Comparison of ENCODE assay signal across 13 cellular contexts in the genomic region with DNA sequence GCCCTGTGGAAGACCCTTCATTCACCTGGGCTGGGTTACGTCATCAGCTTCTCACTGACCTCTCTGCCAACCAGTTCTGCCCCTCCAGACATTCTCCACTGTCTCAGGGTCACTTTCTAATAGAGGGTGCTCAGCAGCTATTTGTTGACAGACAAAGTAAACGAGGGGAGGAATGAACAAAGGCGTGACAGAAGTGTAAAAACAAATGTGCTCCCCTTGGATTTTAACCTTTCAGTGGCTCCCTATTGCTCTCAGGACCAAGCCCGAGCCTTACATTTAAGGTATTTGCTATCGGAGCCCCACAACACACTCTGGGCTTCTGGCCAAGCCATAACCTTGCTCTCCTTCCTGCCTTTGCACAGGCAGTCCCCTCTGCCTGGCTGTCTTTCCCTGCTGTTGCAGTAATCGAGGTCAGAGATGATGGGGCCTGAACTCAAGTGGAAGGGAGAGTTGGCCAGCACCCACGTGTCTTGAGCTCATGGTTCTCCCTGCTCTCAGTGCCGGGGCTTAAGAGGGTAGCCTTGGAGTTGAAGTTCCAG. TPM values are rescaled to one million over a fixed set of nuclear protein-coding genes. Genes with fewer than 3 reads are reported as not detected.
DNase-seq lines count a peak whose midpoint lies in the region; ATAC-seq and TF ChIP-seq lines count a peak whose summit lies in the region.
"Had no signal": no experiment of that assay in that cellular context is flagged by ENCODE, and none has a peak within 500 bp of the region (broad histone marks: within the 10 kb centered on the region; RNA-seq: fewer than 3 reads in every experiment).

No MANE protein-coding gene starts in this region.

- peak; percentile 43 to 58 (median 51) for DNase-seq in CD4-positive, alpha-beta memory T cell
- DNase-seq in IMR-90 (peak; percentile 45), right lobe of liver (peak in 1 of 3 donors; percentile 44)
- no peak for DNase-seq in activated T-cell treated with anti-CD3 and anti-CD28 coated beads, Interleukin-2, amount 50 U/mL, for 72 hours
- DNase-seq: activated CD8-positive, alpha-beta T cell treated with anti-CD3 and anti-CD28 coated beads, Interleukin-2, amount 10 ng/mL, durations not matched to agents 7 days and 5 days; COR-L47; foreskin keratinocyte; mesendoderm had no signal

- no peak overlapping the region for H4K8ac ChIP-seq in IMR-90 (ENCODE audit: low read depth in 2 of 2, low read length in 2 of 2)

- dilution Hi-C loops in IMR-90 (cut with HindIII; ENCODE audit: low sequenced_read_pairs, unreplicated experiment), result no loop called here

- no peak overlapping the region for H3K4me2 ChIP-seq in IMR-90 (ENCODE audit: low read depth, low read length)

- no peak overlapping the region for H3K56ac ChIP-seq in IMR-90 (ENCODE audit: extremely low read depth, insufficient read depth, low read length)

- TF ChIP-seq CTCF in IMR-90 (conservative IDR thresholded peaks at IDR 0.05; ENCODE audit: low read depth, low read length), result no peak
- no peak for TF ChIP-seq CTCF in right lobe of liver (IDR thresholded peaks at IDR 0.05)

- H3K9ac ChIP-seq in IMR-90 (ENCODE audit: low read depth, low read length), result no peak overlapping the region

- H4K91ac ChIP-seq in IMR-90 (ENCODE audit: insufficient read depth, low read depth, low read length), result no peak overlapping the region

- no peak overlapping the region for H2BK120ac ChIP-seq in IMR-90 (ENCODE audit: low read depth, low read length)

- WGBS in IMR-90 (ENCODE audit: extremely low coverage in 2 of 2, insufficient read length in 1 of 2), 2 experiments, result 33% methylated on average over 2 of the region's 8 CpGs; no CpG with 5 or more reads in 1 of the 2 experiments
- 45% methylated on average over 7 of the region's 8 CpGs for WGBS in right lobe of liver (ENCODE audit: insufficient coverage, low coverage, low lambda C conversion rate, missing lambda C conversion rate)

- no peak overlapping the region for H3K14ac ChIP-seq in IMR-90 (replicated peaks; ENCODE audit: low read depth, low read length)

- no peak overlapping the region for H3K18ac ChIP-seq in IMR-90 (ENCODE audit: low read depth, low read length)

- H3K27ac Mint-ChIP-seq in CD4-positive, alpha-beta memory T cell, result peak overlapping the region in 6 of 7 donors; percentile 26 to 75 (median 58)
- H3K27ac Mint-ChIP-seq in activated T-helper 17 cell treated with anti-CD3 and anti-CD28 coated beads, Interleukin-2, amount 50 U/mL, for 72 hours, result peak overlapping the region; percentile 83
- no peak overlapping the region for H3K27ac Mint-ChIP-seq in activated T-cell treated with anti-CD3 and anti-CD28 coated beads, Interleukin-2, amount 50 U/mL, for 72 hours
- H3K27ac Mint-ChIP-seq: activated CD8-positive, alpha-beta T cell treated with anti-CD3 and anti-CD28 coated beads, Interleukin-2, amount 10 ng/mL, durations not matched to agents 7 days and 5 days had no signal

- 0 out of 4 replicates have a peak, but pooled peaks cover 0 to 3% of the 10 kb centered on the region in 2 experiments for H3K79me1 ChIP-seq in IMR-90 (ENCODE audit: low read depth in 1 of 2, low read length in 2 of 2)

- no TSS peak for BruUV-seq in IMR-90 (replicated peaks; lab: Mats Ljungman, UMichigan)

- H3K27me3 Mint-ChIP-seq in CD4-positive, alpha-beta memory T cell, result no peaks in the 10 kb centered on the region
- no peaks in the 10 kb centered on the region for H3K27me3 Mint-ChIP-seq in activated T-helper 17 cell treated with anti-CD3 and anti-CD28 coated beads, Interleukin-2, amount 50 U/mL, for 72 hours
- H3K27me3 Mint-ChIP-seq in activated T-cell treated with anti-CD3 and anti-CD28 coated beads, Interleukin-2, amount 50 U/mL, for 72 hours (ENCODE audit: low read depth), result no peaks in the 10 kb centered on the region

- peaks cover 25 to 52% (median 40%) of the 10 kb centered on the region in 4 donors for H3K4me1 Mint-ChIP-seq in CD4-positive, alpha-beta memory T cell
- peaks cover 18% of the 10 kb centered on the region for H3K4me1 Mint-ChIP-seq in activated T-helper 17 cell treated with anti-CD3 and anti-CD28 coated beads, Interleukin-2, amount 50 U/mL, for 72 hours
- peaks cover 42% of the 10 kb centered on the region for H3K4me1 Mint-ChIP-seq in activated T-cell treated with anti-CD3 and anti-CD28 coated beads, Interleukin-2, amount 50 U/mL, for 72 hours (ENCODE audit: low read depth)

- H3K36me3 Mint-ChIP-seq in CD4-positive, alpha-beta memory T cell, result no peaks in the 10 kb centered on the region
- H3K36me3 Mint-ChIP-seq in activated T-helper 17 cell treated with anti-CD3 and anti-CD28 coated beads, Interleukin-2, amount 50 U/mL, for 72 hours (ENCODE audit: low read depth), result no peaks in the 10 kb centered on the region
- H3K36me3 Mint-ChIP-seq in activated T-cell treated with anti-CD3 and anti-CD28 coated beads, Interleukin-2, amount 50 U/mL, for 72 hours (ENCODE audit: insufficient read depth in 2 of 2), result no peaks in the 10 kb centered on the region

- no peaks in the 10 kb centered on the region for H4K20me1 ChIP-seq in IMR-90 (ENCODE audit: insufficient read depth, low read length)

- peak overlapping the region; percentile 15 for H2AK9ac ChIP-seq in IMR-90 (replicated peaks; ENCODE audit: low read depth, low read length, poor library complexity)

- CTCF ChIA-PET in CD4-positive, alpha-beta memory T cell (lab: Charles Lee; ENCODE audit: partially characterized antibody), result interaction anchor here (0.8 to 2.5 kb wide), 8 partner anchors 8 to 131 kb away, joined by 3 to 11 read pairs (median 3); a partner anchor contains a TSS
- CTCF ChIA-PET in IMR-90 (lab: Yijun Ruan, JAX), result no interaction called here

- H2AK5ac ChIP-seq in IMR-90 (ENCODE audit: low read depth, low read length), result no peak overlapping the region

- no peak overlapping the region; the same call in 1 of the 2 replicates for H3K4ac ChIP-seq in IMR-90 (ENCODE audit: low read depth, low read length)

- no peak overlapping the region for H3K27ac ChIP-seq in CD4-positive, alpha-beta memory T cell (ENCODE audit: low read depth, low read length)
- H3K27ac ChIP-seq in IMR-90 (ENCODE audit: insufficient read depth, low read length), result no peak overlapping the region
- H3K27ac ChIP-seq in right lobe of liver, result no peak overlapping the region
- H3K27ac ChIP-seq: breast epithelium, foreskin keratinocyte had no signal

- H4K5ac ChIP-seq in IMR-90 (ENCODE audit: low read depth, low read length), result no peak overlapping the region

- peak overlapping the region in 6 of 8 donors; percentile 8 to 72 (median 42) for H3K4me3 Mint-ChIP-seq in CD4-positive, alpha-beta memory T cell
- H3K4me3 Mint-ChIP-seq in activated T-helper 17 cell treated with anti-CD3 and anti-CD28 coated beads, Interleukin-2, amount 50 U/mL, for 72 hours, result no peak overlapping the region
- no peak overlapping the region for H3K4me3 Mint-ChIP-seq in activated T-cell treated with anti-CD3 and anti-CD28 coated beads, Interleukin-2, amount 50 U/mL, for 72 hours
- H3K4me3 Mint-ChIP-seq: activated CD8-positive, alpha-beta T cell treated with anti-CD3 and anti-CD28 coated beads, Interleukin-2, amount 10 ng/mL, durations not matched to agents 7 days and 5 days had no signal

- peak overlapping the region; percentile 41 for H2AFZ ChIP-seq in IMR-90 (replicated peaks; ENCODE audit: low read length, poor library complexity)

- peaks cover 44% of the 10 kb centered on the region for H3K4me1 ChIP-seq in CD4-positive, alpha-beta memory T cell (ENCODE audit: insufficient read depth, low read length)
- H3K4me1 ChIP-seq in IMR-90 (ENCODE audit: control insufficient read depth, insufficient read depth, low read length) (peaks cover 8% of the 10 kb centered on the region), right lobe of liver (peaks cover 0 to 5% (median 0%) of the 10 kb centered on the region in 4 donors)
- H3K4me1 ChIP-seq: breast epithelium, foreskin keratinocyte had no signal

- TF ChIP-seq POLR2A in IMR-90 (IDR thresholded peaks at IDR 0.05; ENCODE audit: low read depth, low read length) (no peak), right lobe of liver (IDR thresholded peaks at IDR 0.05) (no peak)

- peak; percentile 55 for ATAC-seq in IMR-90 (ENCODE audit: low read depth)
- ATAC-seq in activated T-helper 17 cell treated with anti-CD3 and anti-CD28 coated beads, Interleukin-2, amount 50 U/mL, for 72 hours (replicated peaks), result no peak
- peak; percentile 46 to 66 (median 59) for ATAC-seq in right lobe of liver
- ATAC-seq in HG02763 (IDR thresholded peaks at IDR 0.05; ENCODE audit: unreplicated experiment), result no peak
- no peak for ATAC-seq in activated T-cell treated with anti-CD3 and anti-CD28 coated beads, Interleukin-2, amount 50 U/mL, for 72 hours (replicated peaks in 1 of 2)
- ATAC-seq in GM19455 (IDR thresholded peaks at IDR 0.05; ENCODE audit: unreplicated experiment), result no peak
- no peak for ATAC-seq in GM21576 (IDR thresholded peaks at IDR 0.05; ENCODE audit: unreplicated experiment)
- ATAC-seq: activated CD8-positive, alpha-beta T cell treated with anti-CD3 and anti-CD28 coated beads, Interleukin-2, amount 10 ng/mL, durations not matched to agents 7 days and 5 days; foreskin keratinocyte had no signal

- H3K9me3 ChIP-seq in CD4-positive, alpha-beta memory T cell (ENCODE audit: control insufficient read depth in 1 of 2, low read length in 2 of 2), result no peaks in the 10 kb centered on the region
- H3K9me3 ChIP-seq in IMR-90 (ENCODE audit: control insufficient read depth, insufficient read depth, low read length), result no peaks in the 10 kb centered on the region
- no peaks in the 10 kb centered on the region for H3K9me3 ChIP-seq in right lobe of liver
- H3K9me3 ChIP-seq: breast epithelium had no signal

- no peak overlapping the region for H2BK5ac ChIP-seq in IMR-90 (ENCODE audit: low read depth, low read length, poor library complexity, severe bottlenecking)

- H3K4me3 ChIP-seq in CD4-positive, alpha-beta memory T cell (ENCODE audit: low read length in 2 of 2), result no peak overlapping the region
- H3K4me3 ChIP-seq in IMR-90 (ENCODE audit: insufficient read depth, low read depth, low read length) (no peak overlapping the region), right lobe of liver (no peak overlapping the region)
- H3K4me3 ChIP-seq: breast epithelium had no signal

- no peaks in the 10 kb centered on the region for H3K27me3 ChIP-seq in CD4-positive, alpha-beta memory T cell (ENCODE audit: insufficient read depth, low read length)
- H3K27me3 ChIP-seq in IMR-90 (ENCODE audit: control insufficient read depth, insufficient read depth, low read length), result no peaks in the 10 kb centered on the region
- H3K27me3 ChIP-seq in right lobe of liver, result no peaks in the 10 kb centered on the region
- H3K27me3 ChIP-seq: breast epithelium, foreskin keratinocyte had no signal

- no peaks in the 10 kb centered on the region; the same call in none of the 2 replicates for H3K9me1 ChIP-seq in IMR-90 (ENCODE audit: insufficient read depth, low read length)

- intact Hi-C loops in CD4-positive, alpha-beta memory T cell (cut with micrococcal nuclease), result no loop called here
- intact Hi-C loops in IMR-90 (cut with micrococcal nuclease), result no loop called here
- intact Hi-C loops in right lobe of liver (cut with DNase I), result no loop called here

- H2BK20ac ChIP-seq in IMR-90 (ENCODE audit: low read depth, low read length), result no peak overlapping the region

- no peaks in the 10 kb centered on the region for H3K36me3 ChIP-seq in CD4-positive, alpha-beta memory T cell (ENCODE audit: insufficient read depth, low read length)
- H3K36me3 ChIP-seq in IMR-90 (ENCODE audit: control insufficient read depth, insufficient read depth, low read length) (no peaks in the 10 kb centered on the region), right lobe of liver (no peaks in the 10 kb centered on the region)
- H3K36me3 ChIP-seq: breast epithelium had no signal

- peaks cover 0 to 1% (median 0%) of the 10 kb centered on the region in 8 donors for H3K9me3 Mint-ChIP-seq in CD4-positive, alpha-beta memory T cell
- H3K9me3 Mint-ChIP-seq in activated T-helper 17 cell treated with anti-CD3 and anti-CD28 coated beads, Interleukin-2, amount 50 U/mL, for 72 hours, result no peaks in the 10 kb centered on the region
- H3K9me3 Mint-ChIP-seq in activated T-cell treated with anti-CD3 and anti-CD28 coated beads, Interleukin-2, amount 50 U/mL, for 72 hours, result no peaks in the 10 kb centered on the region

- no peak for TF ChIP-seq RAD21 in IMR-90 (IDR thresholded peaks at IDR 0.05; ENCODE audit: low read length)

- H2BK15ac ChIP-seq in IMR-90 (ENCODE audit: low read depth, low read length), result no peak overlapping the region

- in situ Hi-C loops in IMR-90 (cut with MboI; ENCODE audit: low sequenced_read_pairs), result no loop called here

- no peak overlapping the region for H3K23ac ChIP-seq in IMR-90 (ENCODE audit: low read depth, low read length)

- POLR2A ChIA-PET in CD4-positive, alpha-beta memory T cell (lab: Charles Lee; ENCODE audit: partially characterized antibody), result interaction anchor here (0.6 to 12.7 kb wide), 12 partner anchors 9 to 105 kb away, joined by 3 to 173 read pairs (median 5); a partner anchor contains a TSS
- POLR2A ChIA-PET in IMR-90 (lab: Charles Lee; ENCODE audit: unreplicated experiment), result interaction anchor here (0.6 kb wide), 1 partner anchor 9 kb away, joined by 3 read pairs; a partner anchor contains a TSS

RNA-seq across cellular contexts. Expression of a gene that starts 9.3 kb away (rescaled TPM):
- 10 to 100 TPM; 46.5 to 47.3 TPM for total RNA-seq in CD4-positive, alpha-beta memory T cell
- 10 to 100 TPM; 74.5 to 75.9 TPM for polyA plus RNA-seq in CD4-positive, alpha-beta memory T cell
- total RNA-seq in IMR-90 (2012; rRNA removed) (34.7 and 37.5 TPM in 2 replicates), right lobe of liver (10 to 100 TPM in 5 of 6 experiments, 1 to 10 TPM in 1; 10.0 to 24.4 (median 14.2) TPM)
- 199 and 218 TPM in 2 replicates for polyA plus RNA-seq in IMR-90 (2012; rRNA removed)
- 217 and 260 TPM in 2 replicates for polyA plus RNA-seq in IMR-90 (2012; cell fraction: cytosol; rRNA removed)
- polyA plus RNA-seq in IMR-90 (2012; cell fraction: nucleus; rRNA removed; ENCODE audit: low replicate concordance), result 68.1 and 74.1 TPM in 2 replicates
- total RNA-seq in activated T-helper 17 cell treated with anti-CD3 and anti-CD28 coated beads, Interleukin-2, amount 50 U/mL, for 72 hours, result 10 to 100 TPM in 1 of 2 donors, 1 to 10 TPM in 1; 7.2 to 15.9 TPM
- total RNA-seq in activated T-cell treated with anti-CD3 and anti-CD28 coated beads, Interleukin-2, amount 50 U/mL, for 72 hours, result 10 to 100 TPM; 12.3 to 14.9 TPM

RNA-seq across cellular contexts. Expression of a gene that starts 16.9 kb away (rescaled TPM):
- total RNA-seq in CD4-positive, alpha-beta memory T cell, result 10 to 100 TPM; 32.2 to 34.6 TPM
- under 1 TPM in 1 of 2 donors, not detected in 1; 0.39 TPM for polyA plus RNA-seq in CD4-positive, alpha-beta memory T cell
- total RNA-seq in IMR-90 (2012; rRNA removed) (0.28 and 0.36 TPM in 2 replicates), right lobe of liver (1 to 10 TPM; 1.3 to 7.8 (median 5.3) TPM)
- polyA plus RNA-seq in IMR-90 (2012; rRNA removed), result 3.9 and 4.3 TPM in 2 replicates
- polyA plus RNA-seq in IMR-90 (2012; cell fraction: cytosol; rRNA removed), result 0.64 and 1.4 TPM in 2 replicates
- 73.8 and 94.1 TPM in 2 replicates for polyA plus RNA-seq in IMR-90 (2012; cell fraction: nucleus; rRNA removed; ENCODE audit: low replicate concordance)
- total RNA-seq in activated T-helper 17 cell treated with anti-CD3 and anti-CD28 coated beads, Interleukin-2, amount 50 U/mL, for 72 hours, result 10 to 100 TPM in 1 of 2 donors, 1 to 10 TPM in 1; 7.7 to 21.6 TPM
- 10 to 100 TPM in 1 of 2 donors, 1 to 10 TPM in 1; 9.2 to 14.0 TPM for total RNA-seq in activated T-cell treated with anti-CD3 and anti-CD28 coated beads, Interleukin-2, amount 50 U/mL, for 72 hours

RNA-seq across cellular contexts. Expression of a gene that starts 17.0 kb away (rescaled TPM):
- 1 to 10 TPM; 3.5 to 4.3 TPM for total RNA-seq in CD4-positive, alpha-beta memory T cell
- under 1 TPM in 1 of 2 donors, not detected in 1; 0.73 TPM for polyA plus RNA-seq in CD4-positive, alpha-beta memory T cell
- total RNA-seq in IMR-90 (2012; rRNA removed), result not detected in 2 replicates
- polyA plus RNA-seq in IMR-90 (2012; rRNA removed), result 0.24 and 0.96 TPM in 2 replicates
- 0.15 TPM in 1 of 2 replicates, not detected in the other for polyA plus RNA-seq in IMR-90 (2012; cell fraction: cytosol; rRNA removed)
- 1.7 and 2.9 TPM in 2 replicates for polyA plus RNA-seq in IMR-90 (2012; cell fraction: nucleus; rRNA removed; ENCODE audit: low replicate concordance)
- total RNA-seq in activated T-helper 17 cell treated with anti-CD3 and anti-CD28 coated beads, Interleukin-2, amount 50 U/mL, for 72 hours, result 1 to 10 TPM in 1 of 2 donors, under 1 TPM in 1; 0.61 to 1.7 TPM
- 1 to 10 TPM in 2 of 6 experiments, under 1 TPM in 4; 0.49 to 1.6 (median 0.85) TPM for total RNA-seq in right lobe of liver
- total RNA-seq in activated T-cell treated with anti-CD3 and anti-CD28 coated beads, Interleukin-2, amount 50 U/mL, for 72 hours, result 1 to 10 TPM; 1.2 to 1.9 TPM
- total RNA-seq: foreskin keratinocyte had no signal
- polyA plus RNA-seq: foreskin keratinocyte had no signal

RNA-seq across cellular contexts. Expression of a gene that starts 48.9 kb away (rescaled TPM):
- total RNA-seq in CD4-positive, alpha-beta memory T cell, result 100 to 1,000 TPM; 106 to 112 TPM
- polyA plus RNA-seq in CD4-positive, alpha-beta memory T cell, result 10 to 100 TPM; 29.7 to 46.3 TPM
- total RNA-seq in IMR-90 (2012; rRNA removed), result 50.8 and 60.4 TPM in 2 replicates
- 50.4 and 56.8 TPM in 2 replicates for polyA plus RNA-seq in IMR-90 (2012; rRNA removed)
- 31.5 and 48.4 TPM in 2 replicates for polyA plus RNA-seq in IMR-90 (2012; cell fraction: cytosol; rRNA removed)
- 81.3 and 110 TPM in 2 replicates for polyA plus RNA-seq in IMR-90 (2012; cell fraction: nucleus; rRNA removed; ENCODE audit: low replicate concordance)
- total RNA-seq in activated T-helper 17 cell treated with anti-CD3 and anti-CD28 coated beads, Interleukin-2, amount 50 U/mL, for 72 hours, result 10 to 100 TPM; 46.1 to 71.6 TPM
- total RNA-seq in right lobe of liver, result 10 to 100 TPM; 44.5 to 73.1 (median 62.1) TPM
- 10 to 100 TPM; 50.6 to 67.7 TPM for total RNA-seq in activated T-cell treated with anti-CD3 and anti-CD28 coated beads, Interleukin-2, amount 50 U/mL, for 72 hours

RNA-seq across cellular contexts. Expression of a gene that starts 53.5 kb away (rescaled TPM):
- total RNA-seq in CD4-positive, alpha-beta memory T cell, result 100 to 1,000 TPM; 174 to 190 TPM
- 100 to 1,000 TPM; 169 to 185 TPM for polyA plus RNA-seq in CD4-positive, alpha-beta memory T cell
- total RNA-seq in IMR-90 (2012; rRNA removed) (88.9 and 95.5 TPM in 2 replicates), right lobe of liver (10 to 100 TPM; 24.0 to 40.6 (median 32.4) TPM)
- 131 and 139 TPM in 2 replicates for polyA plus RNA-seq in IMR-90 (2012; rRNA removed)
- polyA plus RNA-seq in IMR-90 (2012; cell fraction: cytosol; rRNA removed), result 61.2 and 72.2 TPM in 2 replicates
- 148 and 372 TPM in 2 replicates for polyA plus RNA-seq in IMR-90 (2012; cell fraction: nucleus; rRNA removed; ENCODE audit: low replicate concordance)
- total RNA-seq in activated T-helper 17 cell treated with anti-CD3 and anti-CD28 coated beads, Interleukin-2, amount 50 U/mL, for 72 hours, result 100 to 1,000 TPM; 171 to 199 TPM
- 100 to 1,000 TPM; 149 to 157 TPM for total RNA-seq in activated T-cell treated with anti-CD3 and anti-CD28 coated beads, Interleukin-2, amount 50 U/mL, for 72 hours

Comparison
In these comparisons a context has a peak if more than half of its experiments do, and no peak if none do; other contexts are left out.
1. DNase-seq: peak in CD4-positive, alpha-beta memory T cell (5 of 5) and IMR-90 (single experiment); none in activated T-cell treated with anti-CD3 and anti-CD28 coated beads, Interleukin-2, amount 50 U/mL, for 72 hours (0 of 2).
2. H3K4me3 Mint-ChIP-seq: peak in CD4-positive, alpha-beta memory T cell (6 of 8); none in activated T-helper 17 cell treated with anti-CD3 and anti-CD28 coated beads, Interleukin-2, amount 50 U/mL, for 72 hours (single experiment) and activated T-cell treated with anti-CD3 and anti-CD28 coated beads, Interleukin-2, amount 50 U/mL, for 72 hours (0 of 2).
3. ATAC-seq: peak in IMR-90 (single experiment) and right lobe of liver (4 of 4); none in activated T-helper 17 cell treated with anti-CD3 and anti-CD28 coated beads, Interleukin-2, amount 50 U/mL, for 72 hours (single experiment), HG02763 (single experiment), activated T-cell treated with anti-CD3 and anti-CD28 coated beads, Interleukin-2, amount 50 U/mL, for 72 hours (0 of 2), GM19455 (single experiment) and GM21576 (single experiment).